Comparison of ENCODE assay signal across 8 cellular contexts in genomic region chr16:29811896-29812665, GRCh38. TPM values are rescaled to one million over a fixed set of nuclear protein-coding genes. Genes with fewer than 3 reads are reported as not detected.
DNase-seq lines count a peak whose midpoint lies in the region; ATAC-seq and TF ChIP-seq lines count a peak whose summit lies in the region.

Gene PRRT2 (plus strand): TSS chr16:29812193. CDS start chr16:29813055, 862 bp downstream.

- peaks cover 31% of the 10 kb centered on the region for H3K36me3 ChIP-seq in KOPT-K1 (ENCODE audit: insufficient read depth, low read length)

- H3K4me3 ChIP-seq in lower leg skin (ENCODE audit: low read depth, poor library complexity, severe bottlenecking) = peak within 1 kb of the TSS; percentile 21

- H3K27ac ChIP-seq in KOPT-K1 (ENCODE audit: low read depth, low read length, poor library complexity, severe bottlenecking) (peak within 1 kb of the TSS; percentile 14), cingulate gyrus (ENCODE audit: low read depth, low read length) (peak within 1 kb of the TSS; percentile 97)

- DNase-seq in CD1c-positive myeloid dendritic cell (ENCODE audit: extremely low spot score) (peak; percentile 49), T-helper 22 cell (ENCODE audit: low read depth) (peak; percentile 44), lower leg skin (ENCODE audit: low spot score in 2 of 2) (peak in 1 of 2 donors; percentile 93), SW 1271 (lab: John Stamatoyannopoulos, UW) (no peak)
- DNase-seq in stimulated activated naive CD4-positive, alpha-beta T cell (lab: John Stamatoyannopoulos, UW) = peak in 4 of 6 experiments; percentile 28 to 63 (median 32)

- no peaks in the 10 kb centered on the region for H3K9me3 ChIP-seq in KOPT-K1 (ENCODE audit: insufficient read depth, low read length, poor library complexity, severe bottlenecking)

- no peak for ATAC-seq in GM18517 (IDR thresholded peaks at IDR 0.05; ENCODE audit: unreplicated experiment)

- intact Hi-C loops in lower leg skin (cut with DNase I; ENCODE audit: low total_unique reads) = no loop called here

- TF ChIP-seq CTCF in lower leg skin (IDR thresholded peaks at IDR 0.05) = no peak

- WGBS in lower leg skin, 2 donors = 4 to 5% methylated on average over 55 to 69 of the region's 69 CpGs

- no peak for TF ChIP-seq POLR2A in lower leg skin (IDR thresholded peaks at IDR 0.05)

RNA-seq across cellular contexts. Expression of gene PRRT2, which starts in this region (rescaled TPM):
- total RNA-seq in lower leg skin = 1 to 10 TPM in 3 of 4 donors, not detected in 1; 1.1 to 3.6 (median 1.4) TPM

Comparison
In these comparisons a context has a peak if more than half of its experiments do, and no peak if none do; other contexts are left out.
1. DNase-seq: peak in CD1c-positive myeloid dendritic cell (single experiment), T-helper 22 cell (single experiment) and stimulated activated naive CD4-positive, alpha-beta T cell (4 of 6); none in SW 1271 (0 of 2).